Comparison of ENCODE assay signal across 15 cellular contexts in the genomic region with DNA sequence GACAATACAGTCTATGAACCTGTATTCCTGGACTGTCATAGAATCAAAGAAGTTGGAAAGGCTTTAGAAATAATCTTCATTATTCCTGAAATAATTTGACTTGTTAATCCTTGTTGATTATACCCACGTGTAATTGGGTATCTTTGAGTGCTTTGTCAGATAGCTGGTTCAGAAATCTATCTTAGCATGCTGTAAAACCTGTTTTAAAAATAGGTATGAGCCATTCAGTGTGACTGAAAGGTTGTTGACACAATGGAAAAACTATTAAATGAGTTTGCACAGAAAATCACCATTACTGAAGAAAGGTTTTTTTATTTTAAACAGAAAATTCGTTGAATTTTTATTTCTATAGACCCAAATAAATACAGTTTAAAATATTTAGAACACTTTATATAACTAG.
DNase-seq lines count a peak whose midpoint lies in the region; ATAC-seq, FAIRE-seq and TF ChIP-seq lines count a peak whose summit lies in the region.
"Had no signal": no experiment of that assay in that cellular context is flagged by ENCODE, and none has a peak within 500 bp of the region (broad histone marks: within the 10 kb centered on the region; RNA-seq: fewer than 3 reads in every experiment).

No MANE protein-coding gene starts in this region.

- no peak overlapping the region for H3K27ac ChIP-seq in caudate nucleus (ENCODE audit: low read depth, low read length)
- H3K27ac ChIP-seq: colonic mucosa, heart right ventricle had no signal

- ATAC-seq in GM19455 (IDR thresholded peaks at IDR 0.05; ENCODE audit: unreplicated experiment) (no peak), GM19397 (IDR thresholded peaks at IDR 0.05; ENCODE audit: unreplicated experiment) (no peak)
- ATAC-seq: activated CD4-positive, alpha-beta T cell treated with anti-CD3 and anti-CD28 coated beads for 36 hours had no signal

- peak; percentile 51 for FAIRE-seq in D721Med (lab: Jason Lieb, UNC)
- FAIRE-seq in GM19239 (lab: Jason Lieb, UNC) = peak; percentile 37
- FAIRE-seq in islet of Langerhans (lab: Jason Lieb, UNC) = peak; percentile 99
- FAIRE-seq: H1 had no signal

- no peak for TF ChIP-seq CTCF in D721Med (IDR thresholded peaks at IDR 0.05; ENCODE audit: insufficient read depth, missing control alignments)

- DNase-seq in D721Med (ENCODE audit: insufficient read length, low spot score) (no peak), GM19239 (ENCODE audit: insufficient read length, low spot score) (no peak), NCI-H774 (lab: John Stamatoyannopoulos, UW) (peak; percentile 50), caudate nucleus (lab: John Stamatoyannopoulos, UW) (no peak)
- DNase-seq: activated CD4-positive, alpha-beta T cell treated with anti-CD3 and anti-CD28 coated beads for 36 hours; AML-193; colonic mucosa; EL; heart right ventricle; NCI-H1436; NCI-H524 treated with DMSO at 0.1 percent for 48 hours had no signal
